In the genomic region with DNA sequence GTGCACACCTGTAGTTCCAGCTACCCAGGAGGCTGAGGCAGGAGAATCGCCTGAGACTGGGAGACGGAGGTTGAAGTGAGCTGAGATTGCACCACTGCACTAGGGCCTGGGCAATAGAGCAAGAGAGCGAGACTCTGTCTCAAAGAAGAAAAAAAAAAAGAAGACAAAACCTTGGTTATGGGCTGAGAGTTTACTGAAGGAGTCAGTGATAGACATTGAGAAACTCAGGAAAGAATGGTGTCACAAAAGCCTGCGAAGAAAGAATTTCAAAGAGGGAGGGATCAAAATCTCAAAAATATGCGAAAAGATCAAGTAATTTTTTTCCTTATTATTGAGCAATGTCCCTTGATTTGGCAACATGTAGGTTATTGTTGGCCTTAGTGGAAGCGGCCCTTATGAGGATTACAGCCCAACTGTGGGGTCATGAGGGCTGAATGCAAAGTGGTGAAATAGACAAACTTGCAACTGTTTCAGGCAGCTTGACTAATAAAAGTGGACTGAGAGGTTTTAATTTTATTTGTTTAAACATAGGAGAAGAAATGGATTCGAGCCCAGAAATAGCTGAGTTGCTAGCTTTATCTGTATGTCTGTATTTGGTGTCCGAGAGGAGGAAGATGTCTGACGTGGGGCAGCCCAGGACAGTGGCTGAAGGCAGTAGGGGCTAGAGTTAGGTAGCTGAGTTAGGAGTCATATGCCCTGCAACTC, we compare ENCODE assay signal across 14 cellular contexts. TPM values are rescaled to one million over a fixed set of nuclear protein-coding genes. Genes with fewer than 3 reads are reported as not detected.
DNase-seq lines count a peak whose midpoint lies in the region; TF ChIP-seq lines count a peak whose summit lies in the region.
"Had no signal": no experiment of that assay in that cellular context is flagged by ENCODE, and none has a peak within 500 bp of the region (broad histone marks: within the 10 kb centered on the region; RNA-seq: fewer than 3 reads in every experiment).

No MANE protein-coding gene starts in this region.

- H3K4me1 ChIP-seq in right atrium auricular region (peaks cover 0 to 9% of the 10 kb centered on the region in 2 donors), stomach smooth muscle (ENCODE audit: control insufficient read depth, insufficient read depth, low read length) (peaks cover 10% of the 10 kb centered on the region)

- DNase-seq in GM03348 (ENCODE audit: low spot score) (peak; percentile 79), amniotic epithelial cell (ENCODE audit: low read depth) (peak; percentile 93), right atrium auricular region (ENCODE audit: low spot score) (peak; percentile 75), Kasumi-1 (lab: John Stamatoyannopoulos, UW) (no peak), middle frontal gyrus (ENCODE audit: extremely low spot score, low spot score) (no peak), UCSD-AML1 (lab: John Stamatoyannopoulos, UW; ENCODE audit: unreplicated experiment) (no peak)
- no peak for DNase-seq in activated CD4-positive, alpha-beta T cell treated with anti-CD3 and anti-CD28 coated beads for 48 hours
- DNase-seq: activated B cell treated with CpG ODN at 0.5 μM for 24 hours, DMS79 treated with DMSO at 0.1 percent for 48 hours, NCI-H2171 had no signal

- H3K4me3 ChIP-seq in right atrium auricular region (no peak overlapping the region), stomach smooth muscle (ENCODE audit: low read length in 2 of 2) (no peak overlapping the region)

- H3K27ac ChIP-seq in right atrium auricular region (peak overlapping the region; percentile 33 to 53), stomach smooth muscle (ENCODE audit: low read length) (peak overlapping the region; percentile 24)

- TF ChIP-seq CTCF in right atrium auricular region (IDR thresholded peaks at IDR 0.05) = no peak

- no peak overlapping the region for H3K9ac ChIP-seq in stomach smooth muscle (ENCODE audit: low read length in 2 of 2)

- H3K9me3 ChIP-seq in right atrium auricular region = no peaks in the 10 kb centered on the region
- no peaks in the 10 kb centered on the region for H3K9me3 ChIP-seq in stomach smooth muscle (ENCODE audit: control insufficient read depth in 2 of 2, low read length in 2 of 2)

- H3K27me3 ChIP-seq in right atrium auricular region = no peaks in the 10 kb centered on the region
- no peaks in the 10 kb centered on the region for H3K27me3 ChIP-seq in stomach smooth muscle (ENCODE audit: control insufficient read depth in 1 of 2, insufficient read depth in 2 of 2, low read length in 2 of 2)

- peaks cover 13% of the 10 kb centered on the region for H3K36me3 ChIP-seq in right atrium auricular region
- H3K36me3 ChIP-seq in stomach smooth muscle (ENCODE audit: control insufficient read depth in 2 of 2, insufficient read depth in 2 of 2, low read length in 2 of 2) = peaks cover 3 to 4% of the 10 kb centered on the region in 2 donors

RNA-seq across cellular contexts. Expression of gene CELF6, which starts 18.8 kb away (rescaled TPM):
- total RNA-seq in right atrium auricular region = under 1 TPM; 0.28 to 0.74 TPM

RNA-seq across cellular contexts. Expression of gene HEXA, which starts 37.0 kb away (rescaled TPM):
- total RNA-seq in right atrium auricular region = 10 to 100 TPM; 50.4 to 64.3 TPM

RNA-seq across cellular contexts. Expression of gene TMEM202, which starts 59.3 kb away (rescaled TPM):
- total RNA-seq in right atrium auricular region = not detected
- total RNA-seq: activated B cell treated with CpG ODN at 0.5 μM for 24 hours; activated T-helper 2 cell treated with anti-CD3 and anti-CD28 coated beads, Interferon-gamma antibody, Interleukin-2, Interleukin-4, amounts not matched to agents 10 μg/mL and 5 μg/mL and 100 μg/mL, durations not matched to agents 14 hours and 24 hours and 36 hours; dermis blood vessel endothelial cell; HT1080 had no signal

Comparison
In these comparisons a context has a peak if more than half of its experiments do, and no peak if none do; other contexts are left out.
1. DNase-seq: peak in GM03348 (single experiment), amniotic epithelial cell (single experiment) and right atrium auricular region (single experiment); none in activated CD4-positive, alpha-beta T cell treated with anti-CD3 and anti-CD28 coated beads for 48 hours (single experiment), Kasumi-1 (0 of 2), middle frontal gyrus (single experiment) and UCSD-AML1 (single experiment).